Comparison of ENCODE assay signal across 17 cellular contexts in the genomic region with DNA sequence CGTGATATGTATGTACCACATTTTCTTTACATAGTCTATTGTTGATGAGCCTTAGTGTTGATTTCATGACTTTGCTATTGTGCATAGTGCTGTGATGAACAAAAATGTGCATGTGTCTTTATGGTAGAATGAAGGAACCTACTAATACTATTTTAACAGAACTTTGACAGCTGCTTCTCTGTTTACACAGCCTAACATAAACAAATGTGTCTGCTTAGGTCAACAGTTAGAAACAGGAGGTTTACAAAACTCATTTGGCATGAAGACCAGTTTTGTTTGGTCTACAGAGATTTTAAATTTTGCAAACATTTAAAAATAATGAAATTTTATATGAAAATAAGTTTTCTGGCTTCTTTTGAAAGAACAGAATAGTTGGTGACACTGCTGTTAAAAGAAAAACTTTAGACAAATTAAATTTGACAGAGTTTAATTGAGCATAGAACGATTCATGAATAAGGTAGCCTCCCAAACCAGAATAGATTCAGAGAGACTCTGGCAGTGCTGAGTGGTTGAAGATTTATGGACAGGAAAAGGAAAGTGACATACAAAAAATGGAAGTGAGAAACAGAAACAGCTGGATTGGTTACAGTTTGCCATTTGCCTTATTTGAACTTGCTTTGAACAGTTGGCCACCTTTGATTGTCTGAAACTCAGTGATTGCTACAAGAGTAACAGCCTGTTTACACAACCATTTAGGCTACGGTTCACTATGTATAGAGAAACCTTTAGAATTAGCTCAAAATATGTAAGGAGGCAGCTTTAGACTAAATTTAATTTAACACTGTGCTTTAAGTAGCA.
DNase-seq lines count a peak whose midpoint lies in the region; ATAC-seq, FAIRE-seq and TF ChIP-seq lines count a peak whose summit lies in the region.
"Had no signal": no experiment of that assay in that cellular context is flagged by ENCODE, and none has a peak within 500 bp of the region (broad histone marks: within the 10 kb centered on the region; RNA-seq: fewer than 3 reads in every experiment).

No MANE protein-coding gene starts in this region.

- FAIRE-seq in endometrium (lab: Jason Lieb, UNC), result peak; percentile 72
- FAIRE-seq: frontal cortex, RCC 7860 had no signal

- no peaks in the 10 kb centered on the region for H3K36me3 ChIP-seq in mucosa of descending colon (ENCODE audit: low read depth)
- H3K36me3 ChIP-seq: colonic mucosa, tibial artery had no signal

- intact Hi-C loops in mucosa of descending colon (cut with DNase I, micrococcal nuclease), result no loop called here
- intact Hi-C loops in activated CD4-positive, alpha-beta T cell treated with anti-CD3 and anti-CD28 coated beads, Interleukin-2, amount 10 ng/mL, durations not matched to agents 24 days and 14 days (cut with micrococcal nuclease), result no loop called here

- no peak overlapping the region for H3K4me3 ChIP-seq in mucosa of descending colon
- H3K4me3 ChIP-seq: colonic mucosa, GM23248, tibial artery had no signal

- H3K9me3 Mint-ChIP-seq in T-helper 2 cell treated with Interferon-gamma antibody and Interleukin-4, amounts not matched to agents 5 μg/mL and 100 μg/mL, for 36 hours, result peaks cover 13% of the 10 kb centered on the region
- no peaks in the 10 kb centered on the region for H3K9me3 Mint-ChIP-seq in activated CD4-positive, alpha-beta T cell treated with anti-CD3 and anti-CD28 coated beads, Interleukin-2, amount 10 ng/mL, durations not matched to agents 24 days and 14 days

- DNase-seq in NCI-H1417 (lab: John Stamatoyannopoulos, UW) (peak in 2 of 3 experiments; percentile 26 to 77), mucosa of descending colon (no peak), NCI-H128 (lab: John Stamatoyannopoulos, UW; ENCODE audit: unreplicated experiment) (no peak)
- no peak for DNase-seq in T-helper 2 cell treated with Interferon-gamma antibody and Interleukin-4, amounts not matched to agents 5 μg/mL and 100 μg/mL, for 36 hours (ENCODE audit: low spot score)
- no peak for DNase-seq in activated CD4-positive, alpha-beta T cell treated with anti-CD3 and anti-CD28 coated beads, Interleukin-2, amount 10 ng/mL, durations not matched to agents 24 days and 14 days
- DNase-seq: activated CD4-positive, alpha-beta T cell treated with anti-CD3 and anti-CD28 coated beads, Interleukin-2, amount 50 U/mL, for 48 hours; activated T-cell treated with anti-CD3 and anti-CD28 coated beads, Interleukin-2, amount 50 U/mL, for 24 hours; colonic mucosa; GM23248; naive B cell; tibial artery had no signal

- peak; percentile 83 for ATAC-seq in GM18868 (IDR thresholded peaks at IDR 0.05; ENCODE audit: unreplicated experiment)
- ATAC-seq in GM21529 (IDR thresholded peaks at IDR 0.05; ENCODE audit: unreplicated experiment), result peak; percentile 37
- ATAC-seq in mucosa of descending colon, result no peak

- H3K27me3 Mint-ChIP-seq in T-helper 2 cell treated with Interferon-gamma antibody and Interleukin-4, amounts not matched to agents 5 μg/mL and 100 μg/mL, for 36 hours (ENCODE audit: low read depth), result no peaks in the 10 kb centered on the region
- H3K27me3 Mint-ChIP-seq in activated CD4-positive, alpha-beta T cell treated with anti-CD3 and anti-CD28 coated beads, Interleukin-2, amount 10 ng/mL, durations not matched to agents 24 days and 14 days, result no peaks in the 10 kb centered on the region
- H3K27me3 Mint-ChIP-seq: activated naive CD4-positive, alpha-beta T cell treated with anti-CD3 and anti-CD28 coated beads, Interleukin-2, amount 50 U/mL, for 24 hours; activated T-cell treated with anti-CD3 and anti-CD28 coated beads, Interleukin-2, amount 50 U/mL, for 24 hours; naive B cell had no signal

- TF ChIP-seq CTCF in mucosa of descending colon (IDR thresholded peaks at IDR 0.05), result no peak

- no peaks in the 10 kb centered on the region for H3K36me3 Mint-ChIP-seq in T-helper 2 cell treated with Interferon-gamma antibody and Interleukin-4, amounts not matched to agents 5 μg/mL and 100 μg/mL, for 36 hours (ENCODE audit: low read depth)
- no peaks in the 10 kb centered on the region for H3K36me3 Mint-ChIP-seq in activated CD4-positive, alpha-beta T cell treated with anti-CD3 and anti-CD28 coated beads, Interleukin-2, amount 10 ng/mL, durations not matched to agents 24 days and 14 days (ENCODE audit: low read depth)
- H3K36me3 Mint-ChIP-seq: activated naive CD4-positive, alpha-beta T cell treated with anti-CD3 and anti-CD28 coated beads, Interleukin-2, amount 50 U/mL, for 24 hours; naive B cell had no signal

- no peak overlapping the region for H3K4me3 Mint-ChIP-seq in T-helper 2 cell treated with Interferon-gamma antibody and Interleukin-4, amounts not matched to agents 5 μg/mL and 100 μg/mL, for 36 hours
- no peak overlapping the region for H3K4me3 Mint-ChIP-seq in activated CD4-positive, alpha-beta T cell treated with anti-CD3 and anti-CD28 coated beads, Interleukin-2, amount 10 ng/mL, durations not matched to agents 24 days and 14 days
- H3K4me3 Mint-ChIP-seq: activated naive CD4-positive, alpha-beta T cell treated with anti-CD3 and anti-CD28 coated beads, Interleukin-2, amount 50 U/mL, for 24 hours; activated T-cell treated with anti-CD3 and anti-CD28 coated beads, Interleukin-2, amount 50 U/mL, for 24 hours; naive B cell had no signal

- no peak overlapping the region for H3K27ac Mint-ChIP-seq in T-helper 2 cell treated with Interferon-gamma antibody and Interleukin-4, amounts not matched to agents 5 μg/mL and 100 μg/mL, for 36 hours
- H3K27ac Mint-ChIP-seq in activated CD4-positive, alpha-beta T cell treated with anti-CD3 and anti-CD28 coated beads, Interleukin-2, amount 10 ng/mL, durations not matched to agents 24 days and 14 days, result no peak overlapping the region
- H3K27ac Mint-ChIP-seq: activated naive CD4-positive, alpha-beta T cell treated with anti-CD3 and anti-CD28 coated beads, Interleukin-2, amount 50 U/mL, for 24 hours; activated T-cell treated with anti-CD3 and anti-CD28 coated beads, Interleukin-2, amount 50 U/mL, for 24 hours; naive B cell had no signal

- H3K4me1 ChIP-seq in mucosa of descending colon (ENCODE audit: low read depth), result no peaks in the 10 kb centered on the region
- H3K4me1 ChIP-seq: colonic mucosa, tibial artery had no signal

- no peaks in the 10 kb centered on the region for H3K4me1 Mint-ChIP-seq in T-helper 2 cell treated with Interferon-gamma antibody and Interleukin-4, amounts not matched to agents 5 μg/mL and 100 μg/mL, for 36 hours (ENCODE audit: low read depth)
- H3K4me1 Mint-ChIP-seq in activated CD4-positive, alpha-beta T cell treated with anti-CD3 and anti-CD28 coated beads, Interleukin-2, amount 10 ng/mL, durations not matched to agents 24 days and 14 days, result no peaks in the 10 kb centered on the region
- H3K4me1 Mint-ChIP-seq: activated naive CD4-positive, alpha-beta T cell treated with anti-CD3 and anti-CD28 coated beads, Interleukin-2, amount 50 U/mL, for 24 hours; naive B cell had no signal

- H3K9me3 ChIP-seq in mucosa of descending colon, result peaks cover 10% of the 10 kb centered on the region
- H3K9me3 ChIP-seq: colonic mucosa, tibial artery had no signal

Comparison
In these comparisons a context has a peak if more than half of its experiments do, and no peak if none do; other contexts are left out.
1. DNase-seq: peak in NCI-H1417 (2 of 3); none in mucosa of descending colon (0 of 3), T-helper 2 cell treated with Interferon-gamma antibody and Interleukin-4, amounts not matched to agents 5 μg/mL and 100 μg/mL, for 36 hours (single experiment), activated CD4-positive, alpha-beta T cell treated with anti-CD3 and anti-CD28 coated beads, Interleukin-2, amount 10 ng/mL, durations not matched to agents 24 days and 14 days (single experiment) and NCI-H128 (single experiment).